Comparison of ENCODE assay signal across 8 cellular contexts in the genomic region with DNA sequence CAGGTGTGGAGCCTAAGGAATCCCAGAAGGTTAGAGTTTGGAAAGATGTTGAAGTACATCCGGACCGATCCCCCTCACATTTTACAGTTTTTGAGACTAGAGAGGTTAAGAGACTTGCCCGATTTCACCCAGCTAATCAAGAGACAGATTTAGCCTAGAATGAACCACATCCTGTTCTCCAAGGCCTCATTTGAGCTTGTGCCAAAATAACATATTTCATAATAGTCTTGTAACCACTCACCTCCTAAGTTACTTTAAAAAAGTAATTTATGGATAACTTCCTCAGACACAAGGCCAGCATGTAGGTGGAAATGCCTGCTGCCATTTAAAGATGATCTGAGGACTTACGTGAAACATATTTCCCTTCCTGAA. TPM values are rescaled to one million over a fixed set of nuclear protein-coding genes. Genes with fewer than 3 reads are reported as not detected.
DNase-seq lines count a peak whose midpoint lies in the region; ATAC-seq and TF ChIP-seq lines count a peak whose summit lies in the region.

No MANE protein-coding gene starts in this region.

- H3K79me2 ChIP-seq in PC-9 (ENCODE audit: low read depth) = no peaks in the 10 kb centered on the region

- intact Hi-C loops in PC-9 (cut with micrococcal nuclease; ENCODE audit: unreplicated experiment) (no loop called here), spleen (cut with DNase I; ENCODE audit: low total_unique reads) (no loop called here)

- no TSS peak for BruUV-seq in PC-9 (replicated peaks; lab: Mats Ljungman, UMichigan)

- WGBS in spleen, 5 donors = 2 to 6% (median 6%) methylated on average over 4 of the region's 4 CpGs

- H3K27ac Mint-ChIP-seq in progenitor cell of endocrine pancreas = no peak overlapping the region

- no peaks in the 10 kb centered on the region for H3K9me3 Mint-ChIP-seq in progenitor cell of endocrine pancreas (ENCODE audit: low read depth)

- peak; percentile 41 for ATAC-seq in HG02642 (IDR thresholded peaks at IDR 0.05; ENCODE audit: poor library complexity, unreplicated experiment)

- POLR2A ChIA-PET in PC-9 (lab: Charles Lee; ENCODE audit: unreplicated experiment) = interaction anchor here (0.7 kb wide), 1 partner anchor 1651 kb away, joined by 3 read pairs; no protein-coding TSS in a partner anchor

- peaks cover 22% of the 10 kb centered on the region for H3K4me1 ChIP-seq in PC-9 (replicated peaks; ENCODE audit: insufficient read depth)
- H3K4me1 ChIP-seq in spleen = peaks cover 28 to 58% (median 48%) of the 10 kb centered on the region in 6 donors

- H3K27ac ChIP-seq in PC-9 (no peak overlapping the region), spleen (peak overlapping the region; percentile 64 to 87 (median 76))

- no peaks in the 10 kb centered on the region for H3K36me3 ChIP-seq in PC-9 (ENCODE audit: low read depth)
- no peaks in the 10 kb centered on the region for H3K36me3 ChIP-seq in spleen

- H3K9me3 ChIP-seq in PC-9 (ENCODE audit: insufficient read depth, low read depth) (no peaks in the 10 kb centered on the region), spleen (no peaks in the 10 kb centered on the region)

- H4K20me1 ChIP-seq in PC-9 (ENCODE audit: insufficient read depth) = no peaks in the 10 kb centered on the region

- no peaks in the 10 kb centered on the region for H3K9me2 ChIP-seq in PC-9 (ENCODE audit: insufficient read depth)

- H3K36me3 Mint-ChIP-seq in progenitor cell of endocrine pancreas (ENCODE audit: insufficient read depth) = no peaks in the 10 kb centered on the region

- CTCF ChIA-PET in PC-9 (lab: Charles Lee) = interaction anchor here (0.6 to 0.9 kb wide), 2 partner anchors 14 to 271 kb away, joined by 3 to 5 read pairs; no protein-coding TSS in a partner anchor

- TF ChIP-seq CTCF in PC-9 (conservative IDR thresholded peaks at IDR 0.05) = no peak
- no peak for TF ChIP-seq CTCF in spleen (IDR thresholded peaks at IDR 0.05 in 8 of 11, conservative IDR thresholded peaks at IDR 0.05 in 3 of 11)
- no peak for TF ChIP-seq CTCF in progenitor cell of endocrine pancreas (IDR thresholded peaks at IDR 0.05; ENCODE audit: unreplicated experiment)

- H3K4me3 ChIP-seq in PC-9 = no peak overlapping the region
- H3K4me3 ChIP-seq in spleen = peak overlapping the region in 1 of 8 donors; percentile 31

- peak overlapping the region; percentile 26; the same call in 1 of the 2 replicates for H3K4me2 ChIP-seq in PC-9

- H3F3A ChIP-seq in PC-9 (ENCODE audit: insufficient read depth, low read depth) = no peaks in the 10 kb centered on the region

- H3K4me1 Mint-ChIP-seq in progenitor cell of endocrine pancreas (ENCODE audit: low read depth) = no peaks in the 10 kb centered on the region

- H3K27me3 Mint-ChIP-seq in progenitor cell of endocrine pancreas = peaks cover under 1% of the 10 kb centered on the region

- H2AFZ ChIP-seq in PC-9 = peak overlapping the region; percentile 10; the same call in 1 of the 2 replicates

- TF ChIP-seq POLR2A in erythroblast (IDR thresholded peaks at IDR 0.05; ENCODE audit: low read length) (no peak), spleen (IDR thresholded peaks at IDR 0.05) (no peak)

- H3K27me3 ChIP-seq in PC-9 (ENCODE audit: insufficient read depth, low read depth) = no peaks in the 10 kb centered on the region
- H3K27me3 ChIP-seq in spleen (replicated peaks in 1 of 7) = no peaks in the 10 kb centered on the region

- DNase-seq in GM03348 (ENCODE audit: low spot score) (peak; percentile 48), PC-9 (no peak), erythroblast (lab: John Stamatoyannopoulos, UW) (peak; percentile 47 to 74), spleen (no peak), amniotic stem cell (lab: John Stamatoyannopoulos, UW) (no peak), progenitor cell of endocrine pancreas (ENCODE audit: low spot score, unreplicated experiment) (no peak), NCI-H146 treated with DMSO at 0.1 percent for 48 hours (lab: John Stamatoyannopoulos, UW; ENCODE audit: unreplicated experiment) (no peak)

- H3K4me3 Mint-ChIP-seq in progenitor cell of endocrine pancreas (ENCODE audit: low read depth) = no peak overlapping the region

RNA-seq across cellular contexts. Expression of a gene that starts 39.8 kb away (rescaled TPM):
- total RNA-seq in PC-9 (2021) (12.8 and 15.0 TPM in 2 replicates), spleen (10 to 100 TPM; 13.0 to 18.7 (median 16.1) TPM), progenitor cell of endocrine pancreas (24.9 and 26.9 TPM in 2 replicates)
- 1 to 10 TPM; 4.6 to 5.6 (median 5.0) TPM for polyA plus RNA-seq in spleen

Comparison
In these comparisons a context has a peak if more than half of its experiments do, and no peak if none do; other contexts are left out.
1. DNase-seq: peak in GM03348 (single experiment) and erythroblast (2 of 2); none in PC-9 (0 of 2), spleen (single experiment), amniotic stem cell (single experiment), progenitor cell of endocrine pancreas (single experiment) and NCI-H146 treated with DMSO at 0.1 percent for 48 hours (single experiment).